In genomic region chr4:183602444-183603102, GRCh38 we compare ENCODE assay signal across 9 cellular contexts. TPM values are rescaled to one million over a fixed set of nuclear protein-coding genes. Genes with fewer than 3 reads are reported as not detected.
A peak's percentile ranks its signal among the peaks of the same experiment; 100 is the strongest.
DNase-seq lines count a peak whose midpoint lies in the region; ATAC-seq and TF ChIP-seq lines count a peak whose summit lies in the region.
"Had no signal": no experiment of that assay in that cellular context is flagged by ENCODE, and none has a peak within 500 bp of the region (broad histone marks: within the 10 kb centered on the region; RNA-seq: fewer than 3 reads in every experiment).

No MANE protein-coding gene starts in this region.

- DNase-seq in BJ (ENCODE audit: low read depth) (no peak), cerebellar cortex (ENCODE audit: low spot score) (peak; percentile 38), mucosa of descending colon (peak in 1 of 3 donors; percentile 7), HAP-1 (ENCODE audit: low spot score in 2 of 2) (no peak)
- no peak for DNase-seq in activated CD8-positive, alpha-beta memory T cell treated with anti-CD3 and anti-CD28 coated beads for 24 hours

- no peak overlapping the region for H3K27ac ChIP-seq in HEK293 (ENCODE audit: extremely low read depth, low read depth, low read length)
- H3K27ac ChIP-seq: thyroid gland had no signal

- TF ChIP-seq CTCF in BJ (IDR thresholded peaks at IDR 0.05; ENCODE audit: insufficient read depth, low read depth, low read length) (peak; percentile 45; the same call in 1 of the 2 replicates), HEK293 (tag by site-specific recombination; IDR thresholded peaks at IDR 0.05) (0 out of 2 replicates have a peak, but pooled peaks have one; percentile 10), mucosa of descending colon (IDR thresholded peaks at IDR 0.05) (no peak)

- H3K27me3 ChIP-seq in BJ (ENCODE audit: control insufficient read depth, insufficient read depth, low read length) (no peaks in the 10 kb centered on the region), HAP-1 (ENCODE audit: low read depth) (no peaks in the 10 kb centered on the region)
- H3K27me3 ChIP-seq: thyroid gland had no signal

- H3K4me1 ChIP-seq in HEK293 (ENCODE audit: control insufficient read depth, insufficient read depth, low read length) (no peaks in the 10 kb centered on the region), mucosa of descending colon (ENCODE audit: low read depth) (no peaks in the 10 kb centered on the region), HAP-1 (no peaks in the 10 kb centered on the region; the same call in 1 of the 2 replicates)
- H3K4me1 ChIP-seq: thyroid gland had no signal

- CTCF ChIA-PET in BJ (lab: Yijun Ruan, JAX): interaction anchor here (0.6 to 2.3 kb wide), 17 partner anchors 9 to 304 kb away, joined by 3 to 8 read pairs (median 3); no protein-coding TSS in a partner anchor
- CTCF ChIA-PET in HEK293 (lab: Yijun Ruan, JAX): interaction anchor here (0.9 kb wide), 1 partner anchor 11 kb away, joined by 4 read pairs; no protein-coding TSS in a partner anchor

- POLR2A ChIA-PET in BJ (lab: Charles Lee) (interaction anchor here (0.7 to 0.8 kb wide), 2 partner anchors 10 to 13 kb away, joined by 4 to 17 read pairs; no protein-coding TSS in a partner anchor), HEK293 (lab: Yijun Ruan, JAX) (no interaction called here)

- intact Hi-C loops in mucosa of descending colon (cut with DNase I, micrococcal nuclease): no loop called here

- H3K9me3 ChIP-seq in HEK293 (ENCODE audit: control insufficient read depth, insufficient read depth, low read depth, low read length) (no peaks in the 10 kb centered on the region), mucosa of descending colon (no peaks in the 10 kb centered on the region), HAP-1 (no peaks in the 10 kb centered on the region)
- H3K9me3 ChIP-seq: thyroid gland had no signal

- no peak overlapping the region for H3K4me3 ChIP-seq in BJ (ENCODE audit: low read depth, low read length)
- no peak overlapping the region for H3K4me3 ChIP-seq in HEK293 (ENCODE audit: low read depth, low read length)
- H3K4me3 ChIP-seq in mucosa of descending colon: no peak overlapping the region
- H3K4me3 ChIP-seq in HAP-1: no peak overlapping the region
- H3K4me3 ChIP-seq: thyroid gland had no signal

- peak; percentile 27 for ATAC-seq in mucosa of descending colon
- ATAC-seq in HG02642 (IDR thresholded peaks at IDR 0.05; ENCODE audit: poor library complexity, unreplicated experiment): no peak
- ATAC-seq in GM21825 (IDR thresholded peaks at IDR 0.05; ENCODE audit: unreplicated experiment): no peak

- in situ Hi-C loops in HAP-1 (cut with MboI; ENCODE audit: low sequenced_read_pairs): no loop called here

- H3K36me3 ChIP-seq in BJ (ENCODE audit: control insufficient read depth, insufficient read depth, low read length) (no peaks in the 10 kb centered on the region), HEK293 (ENCODE audit: control insufficient read depth in 2 of 2, insufficient read depth in 1 of 2, low read length in 2 of 2) (no peaks in the 10 kb centered on the region), mucosa of descending colon (ENCODE audit: low read depth) (no peaks in the 10 kb centered on the region), HAP-1 (replicated peaks) (no peaks in the 10 kb centered on the region)
- H3K36me3 ChIP-seq: thyroid gland had no signal

TF ChIP-seq in HEK293, 187 proteins besides CTCF, POLR2A, EP300 and RAD21:
- TF ChIP-seq, protein P1, sequence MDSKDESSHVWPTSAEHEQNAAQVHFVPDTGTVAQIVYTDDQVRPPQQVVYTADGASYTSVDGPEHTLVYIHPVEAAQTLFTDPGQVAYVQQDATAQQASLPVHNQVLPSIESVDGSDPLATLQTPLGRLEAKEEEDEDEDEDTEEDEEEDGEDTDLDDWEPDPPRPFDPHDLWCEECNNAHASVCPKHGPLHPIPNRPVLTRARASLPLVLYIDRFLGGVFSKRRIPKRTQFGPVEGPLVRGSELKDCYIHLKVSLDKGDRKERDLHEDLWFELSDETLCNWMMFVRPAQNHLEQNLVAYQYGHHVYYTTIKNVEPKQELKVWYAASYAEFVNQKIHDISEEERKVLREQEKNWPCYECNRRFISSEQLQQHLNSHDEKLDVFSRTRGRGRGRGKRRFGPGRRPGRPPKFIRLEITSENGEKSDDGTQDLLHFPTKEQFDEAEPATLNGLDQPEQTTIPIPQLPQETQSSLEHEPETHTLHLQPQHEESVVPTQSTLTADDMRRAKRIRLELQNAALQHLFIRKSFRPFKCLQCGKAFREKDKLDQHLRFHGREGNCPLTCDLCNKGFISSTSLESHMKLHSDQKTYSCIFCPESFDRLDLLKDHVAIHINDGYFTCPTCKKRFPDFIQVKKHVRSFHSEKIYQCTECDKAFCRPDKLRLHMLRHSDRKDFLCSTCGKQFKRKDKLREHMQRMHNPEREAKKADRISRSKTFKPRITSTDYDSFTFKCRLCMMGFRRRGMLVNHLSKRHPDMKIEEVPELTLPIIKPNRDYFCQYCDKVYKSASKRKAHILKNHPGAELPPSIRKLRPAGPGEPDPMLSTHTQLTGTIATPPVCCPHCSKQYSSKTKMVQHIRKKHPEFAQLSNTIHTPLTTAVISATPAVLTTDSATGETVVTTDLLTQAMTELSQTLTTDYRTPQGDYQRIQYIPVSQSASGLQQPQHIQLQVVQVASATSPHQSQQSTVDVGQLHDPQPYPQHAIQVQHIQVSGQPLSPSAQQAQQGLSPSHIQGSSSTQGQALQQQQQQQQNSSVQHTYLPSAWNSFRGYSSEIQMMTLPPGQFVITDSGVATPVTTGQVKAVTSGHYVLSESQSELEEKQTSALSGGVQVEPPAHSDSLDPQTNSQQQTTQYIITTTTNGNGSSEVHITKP (tag by site-specific recombination; IDR thresholded peaks at IDR 0.05): no peak
- no peak for TF ChIP-seq ZNF362 (tag by site-specific recombination; IDR thresholded peaks at IDR 0.05)
- TF ChIP-seq ZFHX2 (tag by site-specific recombination; conservative IDR thresholded peaks at IDR 0.05): no peak
- TF ChIP-seq SP7 (tag by site-specific recombination; IDR thresholded peaks at IDR 0.05): no peak
- TF ChIP-seq ZNF404 (tag by site-specific recombination; IDR thresholded peaks at IDR 0.05): no peak
- no peak for TF ChIP-seq ZNF561 (tag by site-specific recombination; IDR thresholded peaks at IDR 0.05; ENCODE audit: borderline replicate concordance)
- no peak for TF ChIP-seq KLF9 (tag by site-specific recombination; IDR thresholded peaks at IDR 0.05; ENCODE audit: low read depth)
- no peak for TF ChIP-seq WT1 (tag by site-specific recombination; IDR thresholded peaks at IDR 0.05)

RNA-seq across cellular contexts. Expression of gene RWDD4, which starts 56.4 kb away (rescaled TPM):
- 5.2 and 13.0 TPM in 2 replicates for polyA plus RNA-seq in BJ (2011; rRNA removed)
- polyA minus RNA-seq in BJ (2011; rRNA and poly(A)+ RNA removed): 1.7 and 2.3 TPM in 2 replicates
- 10 to 100 TPM; 14.7 to 18.6 (median 15.0) TPM for total RNA-seq in mucosa of descending colon

RNA-seq across cellular contexts. Expression of gene TRAPPC11, which starts 56.5 kb away (rescaled TPM):
- 21.2 and 38.3 TPM in 2 replicates for polyA plus RNA-seq in BJ (2011; rRNA removed)
- polyA minus RNA-seq in BJ (2011; rRNA and poly(A)+ RNA removed): 15.6 and 19.2 TPM in 2 replicates
- 10 to 100 TPM; 27.7 to 35.8 (median 34.3) TPM for total RNA-seq in mucosa of descending colon
